9 cellular contexts compared by ENCODE assay signal in the genomic region with DNA sequence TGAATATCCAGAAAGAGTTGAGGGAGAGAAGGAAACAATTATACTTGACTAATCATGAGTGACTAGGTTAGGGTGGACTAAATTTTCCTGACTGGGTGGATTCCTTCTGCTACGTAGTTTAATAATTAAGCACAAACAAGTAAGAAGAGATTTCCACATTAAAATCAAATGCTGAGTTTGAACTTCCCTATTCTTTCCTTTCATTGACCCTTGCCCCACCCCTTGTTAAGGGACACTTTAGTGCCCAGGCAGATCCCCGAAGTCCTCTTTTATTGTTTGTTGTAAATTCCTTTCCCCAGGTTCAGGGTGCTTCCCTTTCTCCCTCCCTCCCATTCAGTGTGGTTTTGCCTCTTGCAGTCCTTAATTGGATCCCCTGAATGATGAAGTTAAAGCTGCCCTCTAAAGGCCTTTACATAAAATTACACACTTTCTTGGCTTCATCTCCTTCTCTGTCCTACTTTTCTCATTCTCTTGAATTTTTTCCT. TPM values are rescaled to one million over a fixed set of nuclear protein-coding genes. Genes with fewer than 3 reads are reported as not detected.
A peak's percentile ranks its signal among the peaks of the same experiment; 100 is the strongest.
DNase-seq lines count a peak whose midpoint lies in the region; ATAC-seq and TF ChIP-seq lines count a peak whose summit lies in the region.
"Had no signal": no experiment of that assay in that cellular context is flagged by ENCODE, and none has a peak within 500 bp of the region (broad histone marks: within the 10 kb centered on the region; RNA-seq: fewer than 3 reads in every experiment).

No MANE protein-coding gene starts in this region.

- no peaks in the 10 kb centered on the region for H3K4me1 ChIP-seq in smooth muscle cell (ENCODE audit: low read depth)

- no peaks in the 10 kb centered on the region for H3K27me3 ChIP-seq in smooth muscle cell (ENCODE audit: low read depth)

- DNase-seq in NCI-H510A treated with DMSO at 0.1 percent for 48 hours (lab: John Stamatoyannopoulos, UW) = peak; percentile 1
- DNase-seq in NCI-H510A (lab: John Stamatoyannopoulos, UW) = no peak
- DNase-seq in NCI-H526 (lab: John Stamatoyannopoulos, UW) = peak; percentile 18 to 62
- DNase-seq in epithelial cell of proximal tubule (ENCODE audit: low read depth) = peak; percentile 68
- DNase-seq in smooth muscle cell (lab: John Stamatoyannopoulos, UW; ENCODE audit: unreplicated experiment) = no peak
- DNase-seq in hypothalamus (lab: John Stamatoyannopoulos, UW) = no peak

- no peak overlapping the region for H3K9ac ChIP-seq in smooth muscle cell (ENCODE audit: low read depth)

- H3K27ac ChIP-seq in smooth muscle cell (ENCODE audit: low read depth) = no peak overlapping the region

- H3K4me3 ChIP-seq in epithelial cell of proximal tubule (ENCODE audit: low read depth, low read length) (peak overlapping the region; percentile 7), smooth muscle cell (no peak overlapping the region)

- WGBS in smooth muscle cell (ENCODE audit: low lambda C conversion rate) = 47% methylated on average over 2 of the region's 2 CpGs

- TF ChIP-seq CTCF in epithelial cell of proximal tubule (conservative IDR thresholded peaks at IDR 0.05; ENCODE audit: low read depth, low read length) (peak; percentile 58), smooth muscle cell (IDR thresholded peaks at IDR 0.05; ENCODE audit: borderline replicate concordance, insufficient read depth, poor library complexity, severe bottlenecking) (peak; percentile 24)

- no peaks in the 10 kb centered on the region for H3F3A ChIP-seq in smooth muscle cell (ENCODE audit: low read depth)

- H3K79me2 ChIP-seq in smooth muscle cell (ENCODE audit: low read depth) = no peaks in the 10 kb centered on the region

- no peak overlapping the region for H3K4me2 ChIP-seq in smooth muscle cell

- H3K9me3 ChIP-seq in smooth muscle cell (replicated peaks; ENCODE audit: low read depth) = no peaks in the 10 kb centered on the region

- no peaks in the 10 kb centered on the region for H3K36me3 ChIP-seq in smooth muscle cell (ENCODE audit: low read depth)

- H2AFZ ChIP-seq in smooth muscle cell (ENCODE audit: low read depth) = peak overlapping the region; percentile 16

- ATAC-seq in GM21423 (IDR thresholded peaks at IDR 0.05; ENCODE audit: unreplicated experiment) (no peak), GM19463 (IDR thresholded peaks at IDR 0.05; ENCODE audit: unreplicated experiment) (no peak)

- H4K20me1 ChIP-seq in smooth muscle cell (ENCODE audit: low read depth) = no peaks in the 10 kb centered on the region

RNA-seq across cellular contexts. Expression of a gene that starts 8.8 kb away (rescaled TPM):
- not detected in 2 replicates for total RNA-seq in epithelial cell of proximal tubule
- not detected in 2 replicates for total RNA-seq in smooth muscle cell
- not detected in 2 replicates for polyA plus RNA-seq in smooth muscle cell
- total RNA-seq: lower leg skin had no signal

Comparison
In these comparisons a context has a peak if more than half of its experiments do, and no peak if none do; other contexts are left out.
1. DNase-seq: peak in NCI-H510A treated with DMSO at 0.1 percent for 48 hours (single experiment), NCI-H526 (2 of 2) and epithelial cell of proximal tubule (single experiment); none in NCI-H510A (single experiment), smooth muscle cell (single experiment) and hypothalamus (0 of 51).